ENCODE assay signal across 18 cellular contexts in the genomic region with DNA sequence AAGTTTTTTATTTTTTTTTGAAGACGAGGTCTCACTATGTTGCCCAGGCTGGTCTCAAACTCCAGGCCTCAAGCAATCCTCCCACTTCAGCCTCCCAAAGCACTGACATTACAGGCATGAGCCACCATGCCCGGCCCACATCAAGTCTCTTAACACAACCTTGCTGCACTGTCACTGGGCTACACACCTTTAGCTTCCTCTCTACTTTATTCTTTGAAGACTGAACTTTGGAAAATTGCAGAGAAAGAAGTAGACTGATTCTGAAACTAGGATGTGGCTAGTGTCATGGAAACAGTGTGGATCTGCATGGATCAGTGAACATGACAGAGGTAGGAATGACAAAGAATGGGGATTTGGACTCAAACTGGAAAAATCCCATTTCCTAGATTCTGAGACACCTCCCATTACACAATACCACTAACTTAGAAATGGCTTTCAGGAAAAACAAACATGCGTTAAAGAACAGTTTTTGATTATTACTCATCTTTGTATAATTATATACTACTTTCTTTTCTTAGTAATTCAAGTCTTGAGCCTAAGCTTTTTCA.
A peak's percentile ranks its signal among the peaks of the same experiment; 100 is the strongest.
DNase-seq lines count a peak whose midpoint lies in the region; ATAC-seq lines count a peak whose summit lies in the region.
"Had no signal": no experiment of that assay in that cellular context is flagged by ENCODE, and none has a peak within 500 bp of the region (broad histone marks: within the 10 kb centered on the region; RNA-seq: fewer than 3 reads in every experiment).

No MANE protein-coding gene starts in this region.

- H3K36me3 ChIP-seq in naive thymus-derived CD4-positive, alpha-beta T cell (ENCODE audit: control insufficient read depth in 2 of 3, insufficient read depth in 3 of 3, low read length in 3 of 3) = no peaks in the 10 kb centered on the region
- H3K36me3 ChIP-seq: SJSA1 had no signal

- POLR2A ChIA-PET in activated CD4-positive, alpha-beta T cell treated with anti-CD3 and anti-CD28 coated beads, Interleukin-2, amount 10 ng/mL, durations not matched to agents 7 days and 5 days (lab: Charles Lee) = no interaction called here
- POLR2A ChIA-PET in naive thymus-derived CD4-positive, alpha-beta T cell (lab: Charles Lee) = interaction anchor here (0.6 kb wide), 1 partner anchor 116 kb away, joined by 3 read pairs; no protein-coding TSS in a partner anchor

- H3K27me3 Mint-ChIP-seq in activated CD4-positive, alpha-beta T cell treated with anti-CD3 and anti-CD28 coated beads, Interleukin-2, amount 10 ng/mL, durations not matched to agents 7 days and 5 days = no peaks in the 10 kb centered on the region
- H3K27me3 Mint-ChIP-seq in activated CD4-positive, alpha-beta T cell treated with anti-CD3 and anti-CD28 coated beads, Interleukin-2, amount 10 ng/mL, durations not matched to agents 24 days and 14 days = no peaks in the 10 kb centered on the region
- no peaks in the 10 kb centered on the region for H3K27me3 Mint-ChIP-seq in naive thymus-derived CD4-positive, alpha-beta T cell

- peaks cover 41% of the 10 kb centered on the region for H3K4me1 Mint-ChIP-seq in activated CD4-positive, alpha-beta T cell treated with anti-CD3 and anti-CD28 coated beads, Interleukin-2, amount 10 ng/mL, durations not matched to agents 7 days and 5 days
- H3K4me1 Mint-ChIP-seq in activated CD4-positive, alpha-beta T cell treated with anti-CD3 and anti-CD28 coated beads, Interleukin-2, amount 10 ng/mL, durations not matched to agents 24 days and 14 days = peaks cover 26% of the 10 kb centered on the region
- H3K4me1 Mint-ChIP-seq in naive thymus-derived CD4-positive, alpha-beta T cell = peaks cover 21 to 34% (median 27%) of the 10 kb centered on the region in 7 donors

- no peak for DNase-seq in activated CD4-positive, alpha-beta T cell treated with anti-CD3 and anti-CD28 coated beads, Interleukin-2, amount 10 ng/mL, durations not matched to agents 7 days and 5 days
- DNase-seq in activated CD4-positive, alpha-beta T cell treated with anti-CD3 and anti-CD28 coated beads, Interleukin-2, amount 10 ng/mL, durations not matched to agents 24 days and 14 days = no peak
- DNase-seq in COLO829 (ENCODE audit: low spot score) (peak; percentile 21), M059J (ENCODE audit: low read depth) (peak; percentile 6), islet precursor cell (peak; percentile 9), NCI-H524 treated with DMSO at 0.1 percent for 48 hours (lab: John Stamatoyannopoulos, UW) (no peak)
- DNase-seq in naive thymus-derived CD4-positive, alpha-beta T cell = no peak
- DNase-seq: 8988T; AML-193; C1 segment of cervical spinal cord; CD8-positive, alpha-beta memory T cell; GDM1; MV-4-11; NCI-H2171; NCI-H524; OCI-M1 had no signal

- H3K4me3 Mint-ChIP-seq in activated CD4-positive, alpha-beta T cell treated with anti-CD3 and anti-CD28 coated beads, Interleukin-2, amount 10 ng/mL, durations not matched to agents 7 days and 5 days = no peak overlapping the region
- H3K4me3 Mint-ChIP-seq in activated CD4-positive, alpha-beta T cell treated with anti-CD3 and anti-CD28 coated beads, Interleukin-2, amount 10 ng/mL, durations not matched to agents 24 days and 14 days = no peak overlapping the region
- H3K4me3 Mint-ChIP-seq in naive thymus-derived CD4-positive, alpha-beta T cell = no peak overlapping the region
- H3K4me3 Mint-ChIP-seq: CD8-positive, alpha-beta memory T cell had no signal

- H3K9me3 Mint-ChIP-seq in activated CD4-positive, alpha-beta T cell treated with anti-CD3 and anti-CD28 coated beads, Interleukin-2, amount 10 ng/mL, durations not matched to agents 7 days and 5 days = peaks cover 11% of the 10 kb centered on the region
- H3K9me3 Mint-ChIP-seq in activated CD4-positive, alpha-beta T cell treated with anti-CD3 and anti-CD28 coated beads, Interleukin-2, amount 10 ng/mL, durations not matched to agents 24 days and 14 days = peaks cover 8% of the 10 kb centered on the region
- H3K9me3 Mint-ChIP-seq in naive thymus-derived CD4-positive, alpha-beta T cell = peaks cover 0 to 4% (median 0%) of the 10 kb centered on the region in 11 donors

- H3K4me1 ChIP-seq in naive thymus-derived CD4-positive, alpha-beta T cell (ENCODE audit: control insufficient read depth in 2 of 2, insufficient read depth in 2 of 2, low read length in 2 of 2) = peaks cover 6 to 19% of the 10 kb centered on the region in 2 donors
- H3K4me1 ChIP-seq: SJSA1 had no signal

- no peak overlapping the region for H3K27ac ChIP-seq in naive thymus-derived CD4-positive, alpha-beta T cell (ENCODE audit: low read depth, low read length)
- H3K27ac ChIP-seq: SJSA1 had no signal

- H3K27me3 ChIP-seq in naive thymus-derived CD4-positive, alpha-beta T cell (ENCODE audit: control insufficient read depth in 2 of 2, insufficient read depth in 2 of 2, low read length in 2 of 2) = no peaks in the 10 kb centered on the region
- H3K27me3 ChIP-seq: SJSA1 had no signal

- intact Hi-C loops in activated CD4-positive, alpha-beta T cell treated with anti-CD3 and anti-CD28 coated beads, Interleukin-2, amount 10 ng/mL, durations not matched to agents 24 days and 14 days (cut with micrococcal nuclease) = loop anchor here (10.0 kb wide), 1 partner anchor 82 kb away; no protein-coding TSS in a partner anchor
- intact Hi-C loops in naive thymus-derived CD4-positive, alpha-beta T cell (cut with micrococcal nuclease) = loop anchor here in 1 of 2 donors (10.0 kb wide), 1 partner anchor 1032 kb away; a partner anchor contains a TSS

- CTCF ChIA-PET in activated CD4-positive, alpha-beta T cell treated with anti-CD3 and anti-CD28 coated beads, Interleukin-2, amount 10 ng/mL, durations not matched to agents 7 days and 5 days (lab: Charles Lee) = no interaction called here
- CTCF ChIA-PET in naive thymus-derived CD4-positive, alpha-beta T cell (lab: Charles Lee) = interaction anchor here (1.9 kb wide), 1 partner anchor 95 kb away, joined by 4 read pairs; no protein-coding TSS in a partner anchor

- H3K36me3 Mint-ChIP-seq in activated CD4-positive, alpha-beta T cell treated with anti-CD3 and anti-CD28 coated beads, Interleukin-2, amount 10 ng/mL, durations not matched to agents 7 days and 5 days (ENCODE audit: low read depth) = peaks cover 7% of the 10 kb centered on the region
- peaks cover 4% of the 10 kb centered on the region for H3K36me3 Mint-ChIP-seq in activated CD4-positive, alpha-beta T cell treated with anti-CD3 and anti-CD28 coated beads, Interleukin-2, amount 10 ng/mL, durations not matched to agents 24 days and 14 days (ENCODE audit: low read depth)
- H3K36me3 Mint-ChIP-seq in naive thymus-derived CD4-positive, alpha-beta T cell = peaks cover 0 to 19% (median 3%) of the 10 kb centered on the region in 5 donors

- H3K27ac Mint-ChIP-seq in activated CD4-positive, alpha-beta T cell treated with anti-CD3 and anti-CD28 coated beads, Interleukin-2, amount 10 ng/mL, durations not matched to agents 7 days and 5 days = peak overlapping the region; percentile 19
- H3K27ac Mint-ChIP-seq in activated CD4-positive, alpha-beta T cell treated with anti-CD3 and anti-CD28 coated beads, Interleukin-2, amount 10 ng/mL, durations not matched to agents 24 days and 14 days = no peak overlapping the region
- H3K27ac Mint-ChIP-seq in naive thymus-derived CD4-positive, alpha-beta T cell = peak overlapping the region in 3 of 9 donors; percentile 13 to 56 (median 42)
- H3K27ac Mint-ChIP-seq: CD8-positive, alpha-beta memory T cell had no signal

- H3K4me3 ChIP-seq in naive thymus-derived CD4-positive, alpha-beta T cell (ENCODE audit: low read length) = no peak overlapping the region
- H3K4me3 ChIP-seq: SJSA1 had no signal

- no peaks in the 10 kb centered on the region for H3K9me3 ChIP-seq in naive thymus-derived CD4-positive, alpha-beta T cell (ENCODE audit: control insufficient read depth in 2 of 3, low read length in 3 of 3)
- H3K9me3 ChIP-seq: SJSA1 had no signal

- no peak for ATAC-seq in naive thymus-derived CD4-positive, alpha-beta T cell
- ATAC-seq: Right ventricle myocardium inferior had no signal

Comparison
In these comparisons a context has a peak if more than half of its experiments do, and no peak if none do; other contexts are left out.
1. DNase-seq: peak in COLO829 (single experiment), M059J (single experiment) and islet precursor cell (single experiment); none in activated CD4-positive, alpha-beta T cell treated with anti-CD3 and anti-CD28 coated beads, Interleukin-2, amount 10 ng/mL, durations not matched to agents 7 days and 5 days (single experiment), activated CD4-positive, alpha-beta T cell treated with anti-CD3 and anti-CD28 coated beads, Interleukin-2, amount 10 ng/mL, durations not matched to agents 24 days and 14 days (single experiment), naive thymus-derived CD4-positive, alpha-beta T cell (0 of 9) and NCI-H524 treated with DMSO at 0.1 percent for 48 hours (single experiment).